20 cellular contexts compared by ENCODE assay signal in the genomic region with DNA sequence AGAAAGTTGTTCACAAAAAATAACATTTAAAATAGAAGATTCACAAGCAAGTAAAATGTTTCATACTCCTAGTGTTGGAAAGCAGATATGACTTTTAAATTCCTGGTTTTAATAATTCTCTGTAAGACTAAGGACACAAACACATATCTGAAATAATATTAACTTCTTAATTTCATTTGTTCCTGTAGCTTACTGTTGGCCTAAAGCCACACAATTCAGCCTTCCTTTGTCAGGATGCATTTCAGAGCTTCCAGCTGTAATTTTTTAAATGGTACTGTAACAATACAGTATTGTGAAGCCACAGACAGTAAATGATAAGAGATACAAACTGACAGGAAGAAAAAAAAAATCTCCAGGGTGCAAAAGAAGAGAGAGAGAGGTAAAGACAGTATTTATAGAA.
"Had no signal": no experiment of that assay in that cellular context is flagged by ENCODE, and none has a peak within 500 bp of the region (broad histone marks: within the 10 kb centered on the region; RNA-seq: fewer than 3 reads in every experiment).

No MANE protein-coding gene starts in this region.

- FAIRE-seq: bronchial epithelial cell had no signal

- DNase-seq: activated CD4-positive, alpha-beta T cell treated with anti-CD3 and anti-CD28 coated beads, Interleukin-2, amount 50 U/mL, for 48 hours; activated gamma-delta T cell; cerebellar nuclear complex; effector CD8-positive, alpha-beta T cell; hypothalamus; islet precursor cell; lower lobe of right lung; midbrain; nucleus accumbens; psoas muscle; right cardiac atrium; stimulated activated CD4-positive, alpha-beta T cell treated with anti-CD3 and anti-CD28 coated beads, Interleukin-4, amount 100 ng/mL, for 1 hour; stimulated activated naive CD8-positive, alpha-beta T cell treated with anti-CD3 and anti-CD28 coated beads, Interleukin-15, amount 100 ng/mL, for 72 hours; SW 1271; trophoblast cell; WERI-Rb-1 had no signal

- H3K4me3 ChIP-seq: ascending aorta, lower lobe of right lung, psoas muscle, suprapubic skin had no signal

- H3K27me3 ChIP-seq: ascending aorta, suprapubic skin had no signal

- H3K36me3 ChIP-seq: ascending aorta, lower lobe of right lung, suprapubic skin, WERI-Rb-1 had no signal

- H3K27ac ChIP-seq: ascending aorta, epithelial cell of prostate, lower lobe of right lung, psoas muscle, suprapubic skin, WERI-Rb-1 had no signal
